Comparison of ENCODE assay signal across 42 cellular contexts in genomic region chr20:638579-638978, GRCh38. TPM values are rescaled to one million over a fixed set of nuclear protein-coding genes. Genes with fewer than 3 reads are reported as not detected.
"Had no signal": no experiment of that assay in that cellular context is flagged by ENCODE, and none has a peak within 500 bp of the region (broad histone marks: within the 10 kb centered on the region; RNA-seq: fewer than 3 reads in every experiment).

No MANE protein-coding gene starts in this region.

- FAIRE-seq: astrocyte, bronchial epithelial cell had no signal

- DNase-seq: activated effector memory CD4-positive, alpha-beta T cell treated with anti-CD3 and anti-CD28 coated beads, Interleukin-2, amount 50 U/mL, for 16 hours; activated effector memory CD4-positive, alpha-beta T cell treated with Interleukin-2 at 50 U/mL for 16 hours; activated gamma-delta T cell; activated gamma-delta T cell treated with Interleukin-2 at 50 U/mL for 16 hours; activated naive CD4-positive, alpha-beta T cell; activated naive CD4-positive, alpha-beta T cell treated with anti-CD3 and anti-CD28 coated beads for 36 hours; activated naive CD4-positive, alpha-beta T cell treated with anti-CD3 and anti-CD28 coated beads, Interleukin-2, amount 10 ng/mL, durations not matched to agents 7 days and 5 days; activated naive CD4-positive, alpha-beta T cell treated with anti-CD3 and anti-CD28 coated beads, Interleukin-2, amount 50 U/mL, for 16 hours; activated naive CD4-positive, alpha-beta T cell treated with Interleukin-2 at 50 U/mL for 16 hours; activated naive CD8-positive, alpha-beta T cell treated with anti-CD3 and anti-CD28 coated beads for 36 hours; activated naive CD8-positive, alpha-beta T cell treated with anti-CD3 and anti-CD28 coated beads, Interleukin-2, amount 10 ng/mL, durations not matched to agents 7 days and 5 days; activated naive CD8-positive, alpha-beta T cell treated with anti-CD3 and anti-CD28 coated beads, Interleukin-2, amount 50 U/mL, for 24 hours; activated T-cell treated with anti-CD3 and anti-CD28 coated beads, Interleukin-2, amount 50 U/mL, for 1 hour; activated T-cell treated with anti-CD3 and anti-CD28 coated beads, Interleukin-2, amount 50 U/mL, for 24 hours; activated T-cell treated with anti-CD3 and anti-CD28 coated beads, Interleukin-2, amount 50 U/mL, for 4 hours; activated T-cell treated with anti-CD3 and anti-CD28 coated beads, Interleukin-2, amount 50 U/mL, for 48 hours; activated T-cell treated with anti-CD3 and anti-CD28 coated beads, Interleukin-2, amount 50 U/mL, for 72 hours; adrenal gland; amniotic stem cell; amygdala; anterior cingulate cortex; aorta; body of pancreas; brain microvascular endothelial cell; caudate nucleus; central memory CD4-positive, alpha-beta T cell; cerebellar nuclear complex had no signal

- H3K4me3 ChIP-seq: adrenal gland, ascending aorta, body of pancreas, breast epithelium, cardiac muscle cell had no signal

- H3K4me3 Mint-ChIP-seq: activated naive CD4-positive, alpha-beta T cell treated with anti-CD3 and anti-CD28 coated beads for 36 hours; activated naive CD4-positive, alpha-beta T cell treated with anti-CD3 and anti-CD28 coated beads, Interleukin-2, amount 10 ng/mL, durations not matched to agents 7 days and 5 days; activated naive CD4-positive, alpha-beta T cell treated with anti-CD3 and anti-CD28 coated beads, Interleukin-2, amount 50 U/mL, for 24 hours; activated naive CD8-positive, alpha-beta T cell; activated naive CD8-positive, alpha-beta T cell treated with anti-CD3 and anti-CD28 coated beads for 36 hours; activated naive CD8-positive, alpha-beta T cell treated with anti-CD3 and anti-CD28 coated beads, Interleukin-2, amount 10 ng/mL, durations not matched to agents 7 days and 5 days; activated naive CD8-positive, alpha-beta T cell treated with anti-CD3 and anti-CD28 coated beads, Interleukin-2, amount 50 U/mL, for 24 hours; activated T-cell treated with anti-CD3 and anti-CD28 coated beads, Interleukin-2, amount 50 U/mL, for 24 hours; activated T-cell treated with anti-CD3 and anti-CD28 coated beads, Interleukin-2, amount 50 U/mL, for 4 hours; activated T-cell treated with anti-CD3 and anti-CD28 coated beads, Interleukin-2, amount 50 U/mL, for 72 hours; activated T-helper 1 cell treated with anti-CD3 and anti-CD28 coated beads, Interleukin-12 subunit alpha, Interleukin-12 subunit beta, Interleukin-2, Interleukin-4 antibody, amounts not matched to agents 30 ng/mL and 10 ng/mL and 1 ng/mL, durations not matched to agents 14 hours and 24 hours and 36 hours; activated T-helper 17 cell treated with anti-CD3 and anti-CD28 coated beads, Interleukin-2, amount 50 U/mL, for 72 hours; brain; central memory CD8-positive, alpha-beta T cell had no signal

- H3K4me1 Mint-ChIP-seq: activated naive CD8-positive, alpha-beta T cell treated with anti-CD3 and anti-CD28 coated beads for 36 hours; activated naive CD8-positive, alpha-beta T cell treated with anti-CD3 and anti-CD28 coated beads, Interleukin-2, amount 10 ng/mL, durations not matched to agents 7 days and 5 days; activated T-helper 17 cell treated with anti-CD3 and anti-CD28 coated beads, Interleukin-2, amount 50 U/mL, for 72 hours; central memory CD8-positive, alpha-beta T cell had no signal

- H3K36me3 ChIP-seq: adrenal gland, ascending aorta, brain microvascular endothelial cell, breast epithelium, cardiac muscle cell had no signal

- H3K27ac ChIP-seq: adrenal gland, ascending aorta, body of pancreas, brain microvascular endothelial cell, breast epithelium, cardiac muscle cell had no signal

- H3K27ac Mint-ChIP-seq: activated naive CD4-positive, alpha-beta T cell treated with anti-CD3 and anti-CD28 coated beads for 36 hours; activated naive CD4-positive, alpha-beta T cell treated with anti-CD3 and anti-CD28 coated beads, Interleukin-2, amount 10 ng/mL, durations not matched to agents 7 days and 5 days; activated naive CD4-positive, alpha-beta T cell treated with anti-CD3 and anti-CD28 coated beads, Interleukin-2, amount 50 U/mL, for 24 hours; activated naive CD4-positive, alpha-beta T cell treated with anti-CD3 and anti-CD28 coated beads, Interleukin-2, amount 50 U/mL, for 72 hours; activated naive CD8-positive, alpha-beta T cell; activated naive CD8-positive, alpha-beta T cell treated with anti-CD3 and anti-CD28 coated beads for 36 hours; activated naive CD8-positive, alpha-beta T cell treated with anti-CD3 and anti-CD28 coated beads, Interleukin-2, amount 10 ng/mL, durations not matched to agents 7 days and 5 days; activated naive CD8-positive, alpha-beta T cell treated with anti-CD3 and anti-CD28 coated beads, Interleukin-2, amount 50 U/mL, for 24 hours; activated T-cell treated with anti-CD3 and anti-CD28 coated beads, Interleukin-2, amount 50 U/mL, for 24 hours; activated T-cell treated with anti-CD3 and anti-CD28 coated beads, Interleukin-2, amount 50 U/mL, for 72 hours; activated T-helper 1 cell treated with anti-CD3 and anti-CD28 coated beads, Interleukin-12 subunit alpha, Interleukin-12 subunit beta, Interleukin-2, Interleukin-4 antibody, amounts not matched to agents 30 ng/mL and 10 ng/mL and 1 ng/mL, durations not matched to agents 14 hours and 24 hours and 36 hours; activated T-helper 17 cell treated with anti-CD3 and anti-CD28 coated beads, Interleukin-2, amount 50 U/mL, for 72 hours; activated T-helper 2 cell treated with anti-CD3 and anti-CD28 coated beads, Interferon-gamma antibody, Interleukin-2, Interleukin-4, amounts not matched to agents 10 μg/mL and 5 μg/mL and 100 μg/mL, durations not matched to agents 14 hours and 24 hours and 36 hours had no signal

- ATAC-seq: activated naive CD4-positive, alpha-beta T cell treated with anti-CD3 and anti-CD28 coated beads, Interleukin-2, amount 50 U/mL, for 72 hours; activated naive CD8-positive, alpha-beta T cell treated with anti-CD3 and anti-CD28 coated beads, Interleukin-2, amount 50 U/mL, for 24 hours; activated T-cell treated with anti-CD3 and anti-CD28 coated beads, Interleukin-2, amount 50 U/mL, for 4 hours; activated T-cell treated with anti-CD3 and anti-CD28 coated beads, Interleukin-2, amount 50 U/mL, for 72 hours; activated T-helper 17 cell treated with anti-CD3 and anti-CD28 coated beads, Interleukin-2, amount 50 U/mL, for 72 hours; body of pancreas had no signal

- H3K9me3 Mint-ChIP-seq: activated naive CD4-positive, alpha-beta T cell treated with anti-CD3 and anti-CD28 coated beads for 36 hours; activated naive CD4-positive, alpha-beta T cell treated with anti-CD3 and anti-CD28 coated beads, Interleukin-2, amount 50 U/mL, for 24 hours; activated naive CD4-positive, alpha-beta T cell treated with anti-CD3 and anti-CD28 coated beads, Interleukin-2, amount 50 U/mL, for 72 hours; activated naive CD8-positive, alpha-beta T cell treated with anti-CD3 and anti-CD28 coated beads for 36 hours; activated naive CD8-positive, alpha-beta T cell treated with anti-CD3 and anti-CD28 coated beads, Interleukin-2, amount 10 ng/mL, durations not matched to agents 7 days and 5 days; activated naive CD8-positive, alpha-beta T cell treated with anti-CD3 and anti-CD28 coated beads, Interleukin-2, amount 50 U/mL, for 24 hours; activated T-cell treated with anti-CD3 and anti-CD28 coated beads, Interleukin-2, amount 50 U/mL, for 24 hours; activated T-cell treated with anti-CD3 and anti-CD28 coated beads, Interleukin-2, amount 50 U/mL, for 4 hours; activated T-cell treated with anti-CD3 and anti-CD28 coated beads, Interleukin-2, amount 50 U/mL, for 72 hours; activated T-helper 1 cell treated with anti-CD3 and anti-CD28 coated beads, Interleukin-12 subunit alpha, Interleukin-12 subunit beta, Interleukin-2, Interleukin-4 antibody, amounts not matched to agents 30 ng/mL and 10 ng/mL and 1 ng/mL, durations not matched to agents 14 hours and 24 hours and 36 hours; activated T-helper 17 cell treated with anti-CD3 and anti-CD28 coated beads, Interleukin-2, amount 50 U/mL, for 72 hours; activated T-helper 2 cell treated with anti-CD3 and anti-CD28 coated beads, Interferon-gamma antibody, Interleukin-2, Interleukin-4, amounts not matched to agents 10 μg/mL and 5 μg/mL and 100 μg/mL, durations not matched to agents 14 hours and 24 hours and 36 hours; central memory CD8-positive, alpha-beta T cell had no signal

- H3K9me3 ChIP-seq: adrenal gland, ascending aorta, body of pancreas, breast epithelium had no signal

- H3K27me3 ChIP-seq: adrenal gland, ascending aorta, body of pancreas, brain microvascular endothelial cell, breast epithelium, cardiac muscle cell had no signal

- H3K36me3 Mint-ChIP-seq: activated naive CD4-positive, alpha-beta T cell treated with anti-CD3 and anti-CD28 coated beads, Interleukin-2, amount 50 U/mL, for 24 hours; activated naive CD4-positive, alpha-beta T cell treated with anti-CD3 and anti-CD28 coated beads, Interleukin-2, amount 50 U/mL, for 72 hours; activated naive CD8-positive, alpha-beta T cell; activated naive CD8-positive, alpha-beta T cell treated with anti-CD3 and anti-CD28 coated beads for 36 hours; activated naive CD8-positive, alpha-beta T cell treated with anti-CD3 and anti-CD28 coated beads, Interleukin-2, amount 10 ng/mL, durations not matched to agents 7 days and 5 days; brain had no signal

- H3K4me1 ChIP-seq: breast epithelium had no signal

RNA-seq across cellular contexts. Expression of gene TCF15, which starts 28.5 kb away (rescaled TPM):
- total RNA-seq: activated naive CD4-positive, alpha-beta T cell treated with anti-CD3 and anti-CD28 coated beads for 36 hours; activated naive CD8-positive, alpha-beta T cell treated with anti-CD3 and anti-CD28 coated beads, Interleukin-2, amount 10 ng/mL, durations not matched to agents 7 days and 5 days; activated T-cell treated with anti-CD3 and anti-CD28 coated beads, Interleukin-2, amount 50 U/mL, for 72 hours; activated T-helper 17 cell treated with anti-CD3 and anti-CD28 coated beads, Interleukin-2, amount 50 U/mL, for 72 hours; activated T-helper 2 cell treated with anti-CD3 and anti-CD28 coated beads, Interferon-gamma antibody, Interleukin-2, Interleukin-4, amounts not matched to agents 10 μg/mL and 5 μg/mL and 100 μg/mL, durations not matched to agents 14 hours and 24 hours and 36 hours; astrocyte; body of pancreas; bronchial epithelial cell had no signal
- polyA plus RNA-seq: aorta had no signal

RNA-seq across cellular contexts. Expression of gene SCRT2, which starts 37.0 kb away (rescaled TPM):
- total RNA-seq: activated naive CD4-positive, alpha-beta T cell treated with anti-CD3 and anti-CD28 coated beads for 36 hours; activated naive CD4-positive, alpha-beta T cell treated with anti-CD3 and anti-CD28 coated beads, Interleukin-2, amount 50 U/mL, for 72 hours; activated naive CD8-positive, alpha-beta T cell treated with anti-CD3 and anti-CD28 coated beads for 36 hours; activated naive CD8-positive, alpha-beta T cell treated with anti-CD3 and anti-CD28 coated beads, Interleukin-2, amount 10 ng/mL, durations not matched to agents 7 days and 5 days; activated T-cell treated with anti-CD3 and anti-CD28 coated beads, Interleukin-2, amount 50 U/mL, for 4 hours; activated T-cell treated with anti-CD3 and anti-CD28 coated beads, Interleukin-2, amount 50 U/mL, for 72 hours; activated T-helper 1 cell treated with anti-CD3 and anti-CD28 coated beads, Interleukin-12 subunit alpha, Interleukin-12 subunit beta, Interleukin-2, Interleukin-4 antibody, amounts not matched to agents 30 ng/mL and 10 ng/mL and 1 ng/mL, durations not matched to agents 14 hours and 24 hours and 36 hours; activated T-helper 17 cell treated with anti-CD3 and anti-CD28 coated beads, Interleukin-2, amount 50 U/mL, for 72 hours; activated T-helper 2 cell treated with anti-CD3 and anti-CD28 coated beads, Interferon-gamma antibody, Interleukin-2, Interleukin-4, amounts not matched to agents 10 μg/mL and 5 μg/mL and 100 μg/mL, durations not matched to agents 14 hours and 24 hours and 36 hours; adrenal gland; aorta; ascending aorta; astrocyte; breast epithelium; bronchial epithelial cell; cardiac muscle cell; cardiac septum; chondrocyte had no signal
- polyA plus RNA-seq: adrenal gland, aorta, cardiac muscle cell had no signal
